ENCODE assay signal across 8 cellular contexts in genomic region chr5:10607666-10608442, GRCh38. TPM values are rescaled to one million over a fixed set of nuclear protein-coding genes. Genes with fewer than 3 reads are reported as not detected.
DNase-seq lines count a peak whose midpoint lies in the region; ATAC-seq, FAIRE-seq and TF ChIP-seq lines count a peak whose summit lies in the region.

No MANE protein-coding gene starts in this region.

- H3K4me2 ChIP-seq in GM12878 (ENCODE audit: control insufficient read depth, insufficient read depth) = peak overlapping the region; percentile 79

- peak overlapping the region; percentile 43 for H3K9ac ChIP-seq in GM12878 (ENCODE audit: control insufficient read depth, insufficient read depth, low read length)

- SMC1A ChIA-PET in GM12878 (lab: Charles Lee; ENCODE audit: uncharacterized antibody, unreplicated experiment) = interaction anchor here (0.6 to 12.5 kb wide), 28 partner anchors 10 to 1425 kb away, joined by 3 to 192 read pairs (median 5); partner anchors contain the start of gene MARCHF6

- H3K9me3 Mint-ChIP-seq in IgD-negative memory B cell = no peaks in the 10 kb centered on the region

- CTCF ChIA-PET in GM12878 (lab: Yijun Ruan, JAX) = interaction anchor here (1.0 to 10.9 kb wide), 19 partner anchors 13 to 183 kb away, joined by 3 to 157 read pairs (median 5); no protein-coding TSS in a partner anchor

- TF ChIP-seq EP300 in GM12878 (IDR thresholded peaks at IDR 0.05; ENCODE audit: borderline replicate concordance in 1 of 2, control insufficient read depth in 1 of 2, low read depth in 2 of 2, low read length in 2 of 2) = peak; percentile 58 to 63; a peak in 2 of 4 replicates

- peak; percentile 51 for TF ChIP-seq RAD21 in GM12878 (IDR thresholded peaks at IDR 0.05; ENCODE audit: insufficient read depth, low read depth, low read length)

- no peak for TF ChIP-seq POLR2A in GM12878 (IDR thresholded peaks at IDR 0.05; ENCODE audit: low read depth, low read length)

- peak; percentile 63 for ATAC-seq in GM21529 (IDR thresholded peaks at IDR 0.05; ENCODE audit: unreplicated experiment)
- peak; percentile 73 for ATAC-seq in GM12878

- no peak overlapping the region for H2AFZ ChIP-seq in GM12878 (ENCODE audit: control insufficient read depth, low read depth, low read length)

- POLR2A ChIA-PET in GM12878 (lab: Charles Lee) = interaction anchor here (0.6 to 4.7 kb wide), 18 partner anchors 10 to 331 kb away, joined by 3 to 22 read pairs (median 6); partner anchors contain the start of gene ANKRD33B

- intact Hi-C loops in GM12878 (cut with micrococcal nuclease; ENCODE audit: unreplicated experiment) = loop anchor here (1.0 to 2.0 kb wide), 4 partner anchors 19 to 41 kb away; no protein-coding TSS in a partner anchor

- RAD21 ChIA-PET in GM12878 (lab: Charles Lee; ENCODE audit: unreplicated experiment) = interaction anchor here (0.7 to 4.5 kb wide), 19 partner anchors 12 to 155 kb away, joined by 3 to 79 read pairs (median 7); partner anchors contain the start of gene ANKRD33B

- FAIRE-seq in GM12878 (lab: Jason Lieb, UNC) = peak; percentile 71

- in situ Hi-C loops in GM12878 (cut with MboI) = no loop called here

- H3K27ac ChIP-seq in GM12878 (ENCODE audit: control insufficient read depth, insufficient read depth) = peak overlapping the region; percentile 87
- H3K27ac ChIP-seq in mesodermal cell (ENCODE audit: low read depth, low read length, severe bottlenecking) = peak overlapping the region; percentile 57

- H4K20me1 ChIP-seq in GM12878 (ENCODE audit: control insufficient read depth, insufficient read depth) = no peaks in the 10 kb centered on the region

- TSS peak; percentile 55 for BruUV-seq in GM12878 (replicated peaks; lab: Mats Ljungman, UMichigan)

- DNase-seq in GM12878 (ENCODE audit: low read depth, low spot score) (peak; percentile 63), NCI-H446 treated with DMSO at 0.1 percent for 48 hours (lab: John Stamatoyannopoulos, UW) (no peak), NCI-H69 (lab: John Stamatoyannopoulos, UW) (no peak), NCI-H774 (lab: John Stamatoyannopoulos, UW) (no peak)

- H3K36me3 ChIP-seq in GM12878 (ENCODE audit: control insufficient read depth in 2 of 2, insufficient read depth in 2 of 2, low read length in 1 of 2) (peaks cover 8 to 11% of the 10 kb centered on the region in 2 experiments; a peak in 3 of 4 replicates), mesodermal cell (ENCODE audit: control insufficient read depth, insufficient read depth, low read length) (no peaks in the 10 kb centered on the region)

- no peaks in the 10 kb centered on the region for H3K36me3 Mint-ChIP-seq in IgD-negative memory B cell

- H3K27ac Mint-ChIP-seq in IgD-negative memory B cell = peak overlapping the region; percentile 65 to 93 (median 69)

- TF ChIP-seq CTCF in GM12874 (IDR thresholded peaks at IDR 0.05; ENCODE audit: insufficient read depth, low read depth, low read length) (0 out of 2 replicates have a peak, but pooled peaks have one; percentile 5), GM12878 (IDR thresholded peaks at IDR 0.05 in 2 of 3, conservative IDR thresholded peaks at IDR 0.05 in 1 of 3; ENCODE audit: control insufficient read depth in 2 of 3, extremely low read depth in 1 of 3, insufficient read depth in 1 of 3, low read depth in 3 of 3, low read length in 3 of 3) (peak; percentile 32 to 52 (median 32); a peak in 4 of 6 replicates)

- H3K4me1 ChIP-seq in GM12878 (ENCODE audit: control insufficient read depth, insufficient read depth, low read length) (peaks cover 58% of the 10 kb centered on the region), mesodermal cell (ENCODE audit: control insufficient read depth, insufficient read depth, low read length, poor library complexity, severe bottlenecking) (peaks cover 12% of the 10 kb centered on the region)

- no peaks in the 10 kb centered on the region for H3K27me3 Mint-ChIP-seq in IgD-negative memory B cell

- peaks cover 31 to 43% (median 43%) of the 10 kb centered on the region in 3 donors for H3K4me1 Mint-ChIP-seq in IgD-negative memory B cell

- peak overlapping the region; percentile 46 to 67 (median 59) for H3K4me3 Mint-ChIP-seq in IgD-negative memory B cell

- no peaks in the 10 kb centered on the region for H3K9me3 ChIP-seq in GM12878 (replicated peaks; ENCODE audit: control insufficient read depth, insufficient read depth, low read length)
- no peaks in the 10 kb centered on the region for H3K9me3 ChIP-seq in mesodermal cell (ENCODE audit: control insufficient read depth, low read length)

- H3K4me3 ChIP-seq in GM12878 = peak overlapping the region; percentile 16
- H3K4me3 ChIP-seq in mesodermal cell (ENCODE audit: extremely low read depth, insufficient read depth, low read length, poor library complexity, severe bottlenecking) = no peak overlapping the region

- H3K27me3 ChIP-seq in GM12878 (replicated peaks in 1 of 2; ENCODE audit: control insufficient read depth in 2 of 2, insufficient read depth in 2 of 2, low read length in 1 of 2) = no peaks in the 10 kb centered on the region

- 2% methylated on average over 11 of the region's 14 CpGs for WGBS in GM12878 (ENCODE audit: insufficient coverage, insufficient replicate concordance, low lambda C conversion rate, missing lambda C conversion rate)
- WGBS in mesodermal cell (ENCODE audit: insufficient coverage in 2 of 2), 2 experiments = 80 to 88% methylated on average over 6 of the region's 14 CpGs

- peaks cover 68% of the 10 kb centered on the region for H3K79me2 ChIP-seq in GM12878 (ENCODE audit: control insufficient read depth, insufficient read depth, low read length)

TF ChIP-seq in GM12878, 131 proteins besides CTCF, POLR2A, EP300 and RAD21 (continues in another document):
- TF ChIP-seq HSF1 (IDR thresholded peaks at IDR 0.05; ENCODE audit: low read depth, low read length) = no peak
- TF ChIP-seq ATF2 (IDR thresholded peaks at IDR 0.05; ENCODE audit: low read length) = 0 out of 2 replicates have a peak, but pooled peaks have one; percentile 5
- TF ChIP-seq CHD2 (IDR thresholded peaks at IDR 0.05; ENCODE audit: borderline replicate concordance, low read depth, low read length) = 0 out of 2 replicates have a peak, but pooled peaks have one; percentile 57
- TF ChIP-seq MXI1 (IDR thresholded peaks at IDR 0.05; ENCODE audit: low read depth, low read length) = 0 out of 2 replicates have a peak, but pooled peaks have one; percentile 17
- TF ChIP-seq ZBTB33 (IDR thresholded peaks at IDR 0.05) = no peak
- TF ChIP-seq HDGF (IDR thresholded peaks at IDR 0.05) = 0 out of 2 replicates have a peak, but pooled peaks have one; percentile 49

RNA-seq across cellular contexts. Expression of gene ANKRD33B, which starts 44.0 kb away (rescaled TPM):
- polyA plus RNA-seq in IgD-negative memory B cell (1.5 TPM), GM12878 (2011; rRNA removed) (11.0 and 12.7 TPM in 2 replicates), GM12878 (2014; fragmentation: Illumina TruSeq; extraction: Trizol) (22.7 and 27.0 TPM in 2 replicates), GM12878 (2014; fragmentation: Nextera tagmentation; extraction: Ambion mirVana) (1 to 10 TPM; 5.9 to 6.1 TPM), GM12878 (2014; rRNA removed) (19.6 and 20.7 TPM in 2 replicates), GM12878 (2016; fragmentation: Nextera tagmentation; extraction: Ambion mirVana) (1 to 10 TPM; 4.9 to 9.5 TPM)
- 51.1 and 53.7 TPM in 2 replicates for total RNA-seq in GM12878 (2013; cell fraction: nucleolus; rRNA removed)
- total RNA-seq in GM12878 (2014; rRNA removed) (17.0 and 18.6 TPM in 2 replicates), GM12878 (2014; rRNA removed; fragmentation: Illumina TruSeq; extraction: Trizol) (20.3 and 20.4 TPM in 2 replicates), GM12878 (2021) (58.4 and 61.6 TPM in 2 replicates)
- polyA plus RNA-seq in GM12878 (2011; ENCODE audit: low read depth) = 12.2 TPM
- 16.9 and 17.7 TPM in 2 replicates for polyA plus RNA-seq in GM12878 (2011; cell fraction: cytosol; rRNA removed)
- polyA plus RNA-seq in GM12878 (2011; cell fraction: nucleus; rRNA removed) = 24.0 and 29.2 TPM in 2 replicates
- polyA plus RNA-seq in GM12878 (2012) = 19.6 TPM in 2 replicates
- polyA minus RNA-seq in GM12878 (2011; rRNA and poly(A)+ RNA removed) = 42.2 and 53.6 TPM in 2 replicates
- polyA minus RNA-seq in GM12878 (2011; cell fraction: cytosol; rRNA and poly(A)+ RNA removed) = 28.3 and 29.6 TPM in 2 replicates
- 13.7 and 27.7 TPM in 2 replicates for polyA minus RNA-seq in GM12878 (2011; cell fraction: nucleus; rRNA and poly(A)+ RNA removed)
- 8.8 TPM for polyA plus RNA-seq in mesodermal cell (2013, experiment 1 of 2)
- polyA plus RNA-seq in mesodermal cell (2013, experiment 2 of 2) = 7.0 TPM
